In genomic region chr2:26721267-26722032, GRCh38 we compare ENCODE assay signal across 1 cellular context.
TF ChIP-seq lines count a peak whose summit lies in the region.

No MANE protein-coding gene starts in this region.

TF ChIP-seq in HepG2, 621 proteins besides CTCF, POLR2A, EP300 and RAD21 (continued from another document and continues in another):
- TF ChIP-seq ZBTB25 (CRISPR knock-in tag; IDR thresholded peaks at IDR 0.05) (no peak), ZNF639 (CRISPR knock-in tag; conservative IDR thresholded peaks at IDR 0.05) (no peak), ZNF800 (CRISPR knock-in tag; IDR thresholded peaks at IDR 0.05) (no peak), ZNF407 (CRISPR knock-in tag; IDR thresholded peaks at IDR 0.05; ENCODE audit: not compliant biosample characterization) (no peak), PLSCR1 (CRISPR knock-in tag; IDR thresholded peaks at IDR 0.05; ENCODE audit: borderline replicate concordance) (no peak), HNRNPH1 (optimal IDR thresholded peaks at IDR 0.05; ENCODE audit: low read depth, low read length) (no peak), IKZF4 (CRISPR knock-in tag; IDR thresholded peaks at IDR 0.05; ENCODE audit: borderline replicate concordance, low read depth, not compliant biosample characterization) (no peak), ZNF143 (CRISPR knock-in tag; IDR thresholded peaks at IDR 0.05) (no peak), PRDM15 (CRISPR knock-in tag; IDR thresholded peaks at IDR 0.05) (no peak), GMEB2 (CRISPR knock-in tag; IDR thresholded peaks at IDR 0.05; ENCODE audit: low read depth) (no peak), ZGPAT (CRISPR knock-in tag; IDR thresholded peaks at IDR 0.05) (peak; percentile 27; the same call in 1 of the 2 replicates), TCF7 (IDR thresholded peaks at IDR 0.05; ENCODE audit: low read depth) (peak; percentile 78), ZNF510 (CRISPR knock-in tag; IDR thresholded peaks at IDR 0.05; ENCODE audit: low read depth) (no peak), HIVEP1 (CRISPR knock-in tag; IDR thresholded peaks at IDR 0.05) (no peak), BRF2 (CRISPR knock-in tag; IDR thresholded peaks at IDR 0.05) (no peak), ZNF672 (CRISPR knock-in tag; IDR thresholded peaks at IDR 0.05) (no peak), ZNF180 (CRISPR knock-in tag; IDR thresholded peaks at IDR 0.05; ENCODE audit: borderline replicate concordance, low read depth) (no peak), RAD51 (IDR thresholded peaks at IDR 0.05; ENCODE audit: borderline replicate concordance) (no peak), ZNF232 (CRISPR knock-in tag; IDR thresholded peaks at IDR 0.05; ENCODE audit: borderline replicate concordance) (no peak), POGK (CRISPR knock-in tag; conservative IDR thresholded peaks at IDR 0.05) (0 out of 2 replicates have a peak, but pooled peaks have one; percentile 50), ZNF777 (CRISPR knock-in tag; IDR thresholded peaks at IDR 0.05) (no peak), ZNF296 (CRISPR knock-in tag; conservative IDR thresholded peaks at IDR 0.05) (no peak), ZFP91 (CRISPR knock-in tag; IDR thresholded peaks at IDR 0.05; ENCODE audit: borderline replicate concordance) (no peak), SP4 (CRISPR knock-in tag; IDR thresholded peaks at IDR 0.05) (no peak), HMGA1 (CRISPR knock-in tag; conservative IDR thresholded peaks at IDR 0.05) (no peak), ETV6 (CRISPR knock-in tag; conservative IDR thresholded peaks at IDR 0.05) (0 out of 2 replicates have a peak, but pooled peaks have one; percentile 39), MAFG (CRISPR knock-in tag; IDR thresholded peaks at IDR 0.05) (no peak)
